17 cellular contexts compared by ENCODE assay signal in the genomic region with DNA sequence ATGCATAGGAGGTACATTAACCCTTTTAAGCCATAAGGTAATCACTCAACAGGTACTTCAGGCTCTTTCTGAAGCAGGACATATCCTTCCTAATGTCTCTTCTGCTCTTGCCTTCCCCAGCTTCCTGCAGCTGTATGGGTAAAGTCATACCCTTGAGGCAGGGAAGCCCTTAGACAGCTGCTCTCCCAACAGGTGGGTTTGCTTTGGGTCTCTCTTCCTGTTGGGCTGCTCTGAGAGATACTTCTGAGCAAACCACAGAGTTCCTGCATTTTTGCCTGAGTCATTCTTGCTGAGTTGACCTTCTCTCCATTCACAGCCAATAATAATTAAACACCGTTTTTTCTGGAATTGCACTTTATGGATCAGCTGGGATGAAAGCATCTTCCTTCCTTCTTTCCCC. TPM values are rescaled to one million over a fixed set of nuclear protein-coding genes. Genes with fewer than 3 reads are reported as not detected.
DNase-seq lines count a peak whose midpoint lies in the region; ATAC-seq and TF ChIP-seq lines count a peak whose summit lies in the region.
"Had no signal": no experiment of that assay in that cellular context is flagged by ENCODE, and none has a peak within 500 bp of the region (broad histone marks: within the 10 kb centered on the region; RNA-seq: fewer than 3 reads in every experiment).

No MANE protein-coding gene starts in this region.

- no peaks in the 10 kb centered on the region for H3K27me3 Mint-ChIP-seq in activated CD8-positive, alpha-beta memory T cell treated with anti-CD3 and anti-CD28 coated beads, Interleukin-2, amount 10 ng/mL, durations not matched to agents 7 days and 5 days
- H3K27me3 Mint-ChIP-seq in T-helper 2 cell treated with Interferon-gamma antibody and Interleukin-4, amounts not matched to agents 5 μg/mL and 100 μg/mL, for 36 hours (ENCODE audit: low read depth): no peaks in the 10 kb centered on the region

- H3K36me3 ChIP-seq in left lung: no peaks in the 10 kb centered on the region
- H3K36me3 ChIP-seq: cardiac muscle cell had no signal

- intact Hi-C loops in left lung (cut with DNase I): no loop called here

- CTCF ChIA-PET in activated CD8-positive, alpha-beta memory T cell treated with anti-CD3 and anti-CD28 coated beads, Interleukin-2, amount 10 ng/mL, durations not matched to agents 7 days and 5 days (lab: Charles Lee): interaction anchor here (1.0 to 8.4 kb wide), 11 partner anchors 9 to 331 kb away, joined by 3 to 90 read pairs (median 3); a partner anchor contains a TSS

- no peak for ATAC-seq in activated CD8-positive, alpha-beta memory T cell treated with anti-CD3 and anti-CD28 coated beads, Interleukin-2, amount 10 ng/mL, durations not matched to agents 7 days and 5 days
- no peak for ATAC-seq in left lung

- H3K9me3 Mint-ChIP-seq in activated CD8-positive, alpha-beta memory T cell treated with anti-CD3 and anti-CD28 coated beads, Interleukin-2, amount 10 ng/mL, durations not matched to agents 7 days and 5 days (ENCODE audit: low read depth): no peaks in the 10 kb centered on the region
- H3K9me3 Mint-ChIP-seq in T-helper 2 cell treated with Interferon-gamma antibody and Interleukin-4, amounts not matched to agents 5 μg/mL and 100 μg/mL, for 36 hours: no peaks in the 10 kb centered on the region

- DNase-seq in activated CD8-positive, alpha-beta memory T cell treated with anti-CD3 and anti-CD28 coated beads, Interleukin-2, amount 10 ng/mL, durations not matched to agents 7 days and 5 days: peak; percentile 42
- no peak for DNase-seq in activated CD8-positive, alpha-beta memory T cell treated with anti-CD3 and anti-CD28 coated beads, Interleukin-2, amount 50 U/mL, for 4 hours
- peak; percentile 64 for DNase-seq in HT1080 (ENCODE audit: low read depth)
- no peak for DNase-seq in T-helper 2 cell treated with Interferon-gamma antibody and Interleukin-4, amounts not matched to agents 5 μg/mL and 100 μg/mL, for 36 hours (ENCODE audit: low spot score)
- peak; percentile 14 for DNase-seq in myocyte (ENCODE audit: low read depth)
- no peak for DNase-seq in left lung
- no peak for DNase-seq in NCI-H128 (lab: John Stamatoyannopoulos, UW; ENCODE audit: unreplicated experiment)
- no peak for DNase-seq in RPMI8226
- DNase-seq: head of caudate nucleus, Kasumi-1, mesenchymal stem cell, NCI-H187, NCI-H524, OCI-M1 had no signal

- no peaks in the 10 kb centered on the region for H3K9me3 ChIP-seq in left lung

- H3K27ac Mint-ChIP-seq in activated CD8-positive, alpha-beta memory T cell treated with anti-CD3 and anti-CD28 coated beads, Interleukin-2, amount 10 ng/mL, durations not matched to agents 7 days and 5 days: peak overlapping the region; percentile 88
- peak overlapping the region; percentile 79 for H3K27ac Mint-ChIP-seq in T-helper 2 cell treated with Interferon-gamma antibody and Interleukin-4, amounts not matched to agents 5 μg/mL and 100 μg/mL, for 36 hours

- TF ChIP-seq CTCF in left lung (IDR thresholded peaks at IDR 0.05): no peak

- no peaks in the 10 kb centered on the region for H3K27me3 ChIP-seq in left lung
- H3K27me3 ChIP-seq: cardiac muscle cell had no signal

- H3K4me3 Mint-ChIP-seq in activated CD8-positive, alpha-beta memory T cell treated with anti-CD3 and anti-CD28 coated beads, Interleukin-2, amount 10 ng/mL, durations not matched to agents 7 days and 5 days: peak overlapping the region; percentile 56
- peak overlapping the region; percentile 80 for H3K4me3 Mint-ChIP-seq in T-helper 2 cell treated with Interferon-gamma antibody and Interleukin-4, amounts not matched to agents 5 μg/mL and 100 μg/mL, for 36 hours

- H3K27ac ChIP-seq in left lung: no peak overlapping the region
- H3K27ac ChIP-seq: cardiac muscle cell, SK-N-MC had no signal

- H3K4me3 ChIP-seq in left lung: no peak overlapping the region
- H3K4me3 ChIP-seq: cardiac muscle cell, SK-N-MC had no signal

- H3K4me1 Mint-ChIP-seq in activated CD8-positive, alpha-beta memory T cell treated with anti-CD3 and anti-CD28 coated beads, Interleukin-2, amount 10 ng/mL, durations not matched to agents 7 days and 5 days: peaks cover 36% of the 10 kb centered on the region
- peaks cover 32% of the 10 kb centered on the region for H3K4me1 Mint-ChIP-seq in T-helper 2 cell treated with Interferon-gamma antibody and Interleukin-4, amounts not matched to agents 5 μg/mL and 100 μg/mL, for 36 hours (ENCODE audit: low read depth)

- H3K4me1 ChIP-seq in left lung: no peaks in the 10 kb centered on the region

- peaks cover 17% of the 10 kb centered on the region for H3K36me3 Mint-ChIP-seq in activated CD8-positive, alpha-beta memory T cell treated with anti-CD3 and anti-CD28 coated beads, Interleukin-2, amount 10 ng/mL, durations not matched to agents 7 days and 5 days
- H3K36me3 Mint-ChIP-seq in T-helper 2 cell treated with Interferon-gamma antibody and Interleukin-4, amounts not matched to agents 5 μg/mL and 100 μg/mL, for 36 hours (ENCODE audit: low read depth): peaks cover 16% of the 10 kb centered on the region

RNA-seq across cellular contexts. Expression of a gene that starts 2.0 kb away (rescaled TPM):
- 10 to 100 TPM; 53.8 to 62.4 TPM for total RNA-seq in activated CD8-positive, alpha-beta memory T cell treated with anti-CD3 and anti-CD28 coated beads, Interleukin-2, amount 10 ng/mL, durations not matched to agents 7 days and 5 days
- not detected in 2 replicates for total RNA-seq in HT1080 (2014; rRNA removed; shearing (Covaris generic))
- polyA plus RNA-seq in HT1080 (2015; cell fraction: cytosol; rRNA removed): not detected in 2 replicates
- not detected in 2 replicates for polyA plus RNA-seq in HT1080 (2015; cell fraction: nucleus; rRNA removed)
- total RNA-seq in myocyte (not detected in 2 replicates), left lung (1 to 10 TPM in 1 of 2 donors, under 1 TPM in 1; 0.55 to 1.4 TPM)
- polyA plus RNA-seq in myocyte (2012): not detected
- total RNA-seq: cardiac muscle cell, H4 had no signal
- polyA plus RNA-seq: cardiac muscle cell had no signal

Comparison
In these comparisons a context has a peak if more than half of its experiments do, and no peak if none do; other contexts are left out.
1. DNase-seq: peak in activated CD8-positive, alpha-beta memory T cell treated with anti-CD3 and anti-CD28 coated beads, Interleukin-2, amount 10 ng/mL, durations not matched to agents 7 days and 5 days (single experiment), HT1080 (single experiment) and myocyte (single experiment); none in activated CD8-positive, alpha-beta memory T cell treated with anti-CD3 and anti-CD28 coated beads, Interleukin-2, amount 50 U/mL, for 4 hours (single experiment), T-helper 2 cell treated with Interferon-gamma antibody and Interleukin-4, amounts not matched to agents 5 μg/mL and 100 μg/mL, for 36 hours (single experiment), left lung (0 of 2), NCI-H128 (single experiment) and RPMI8226 (single experiment).
2. RNA of a gene that starts 2.0 kb away (total RNA-seq): 53.8 to 62.4 TPM in activated CD8-positive, alpha-beta memory T cell treated with anti-CD3 and anti-CD28 coated beads, Interleukin-2, amount 10 ng/mL, durations not matched to agents 7 days and 5 days; 0.55 to 1.4 TPM in left lung, not detected in HT1080 and not detected in myocyte; every median in the first group is over 10 times any median in the second.